Comparison of ENCODE assay signal across 23 cellular contexts in genomic region chr1:236400061-236400638, GRCh38. TPM values are rescaled to one million over a fixed set of nuclear protein-coding genes. Genes with fewer than 3 reads are reported as not detected.
DNase-seq lines count a peak whose midpoint lies in the region; ATAC-seq and TF ChIP-seq lines count a peak whose summit lies in the region.
"Had no signal": no experiment of that assay in that cellular context is flagged by ENCODE, and none has a peak within 500 bp of the region (broad histone marks: within the 10 kb centered on the region; RNA-seq: fewer than 3 reads in every experiment).

No MANE protein-coding gene starts in this region.

- peaks cover 16% of the 10 kb centered on the region for H3K27me3 Mint-ChIP-seq in activated CD8-positive, alpha-beta memory T cell treated with anti-CD3 and anti-CD28 coated beads, Interleukin-2, amount 10 ng/mL, durations not matched to agents 7 days and 5 days
- H3K27me3 Mint-ChIP-seq in central memory CD8-positive, alpha-beta T cell = no peaks in the 10 kb centered on the region
- H3K27me3 Mint-ChIP-seq in type B pancreatic cell = peaks cover 8% of the 10 kb centered on the region

- no peaks in the 10 kb centered on the region for H3K9me3 Mint-ChIP-seq in activated CD8-positive, alpha-beta memory T cell treated with anti-CD3 and anti-CD28 coated beads, Interleukin-2, amount 10 ng/mL, durations not matched to agents 7 days and 5 days (ENCODE audit: low read depth)
- H3K9me3 Mint-ChIP-seq in central memory CD8-positive, alpha-beta T cell = no peaks in the 10 kb centered on the region
- H3K9me3 Mint-ChIP-seq in type B pancreatic cell = no peaks in the 10 kb centered on the region
- H3K9me3 Mint-ChIP-seq: activated T-helper 2 cell treated with anti-CD3 and anti-CD28 coated beads, Interferon-gamma antibody, Interleukin-2, Interleukin-4, amounts not matched to agents 10 μg/mL and 5 μg/mL and 100 μg/mL, durations not matched to agents 14 hours and 24 hours and 36 hours; CD4-positive, alpha-beta T cell; IgD-negative memory B cell; immature natural killer cell; naive thymus-derived CD8-positive, alpha-beta T cell; T-helper 1 cell treated with Interleukin-12 subunit alpha and Interleukin-12 subunit beta and Interleukin-4 antibody, amounts not matched to agents 30 μg/mL and 1 μg/mL, for 36 hours had no signal

- ATAC-seq in activated CD8-positive, alpha-beta memory T cell treated with anti-CD3 and anti-CD28 coated beads, Interleukin-2, amount 10 ng/mL, durations not matched to agents 7 days and 5 days = no peak
- no peak for ATAC-seq in central memory CD8-positive, alpha-beta T cell (replicated peaks; ENCODE audit: extremely low read depth, poor library complexity, severe bottlenecking)
- ATAC-seq in left lobe of liver (no peak), HG03196 (IDR thresholded peaks at IDR 0.05; ENCODE audit: unreplicated experiment) (no peak)
- ATAC-seq: naive thymus-derived CD8-positive, alpha-beta T cell had no signal

- H3K27ac Mint-ChIP-seq in activated CD8-positive, alpha-beta memory T cell treated with anti-CD3 and anti-CD28 coated beads, Interleukin-2, amount 10 ng/mL, durations not matched to agents 7 days and 5 days = no peak overlapping the region
- peak overlapping the region; percentile 14 for H3K27ac Mint-ChIP-seq in central memory CD8-positive, alpha-beta T cell (ENCODE audit: low read depth)
- H3K27ac Mint-ChIP-seq in type B pancreatic cell = peak overlapping the region; percentile 59
- H3K27ac Mint-ChIP-seq: activated T-helper 2 cell treated with anti-CD3 and anti-CD28 coated beads, Interferon-gamma antibody, Interleukin-2, Interleukin-4, amounts not matched to agents 10 μg/mL and 5 μg/mL and 100 μg/mL, durations not matched to agents 14 hours and 24 hours and 36 hours; CD4-positive, alpha-beta T cell; IgD-negative memory B cell; naive thymus-derived CD8-positive, alpha-beta T cell; T-helper 1 cell treated with Interleukin-12 subunit alpha and Interleukin-12 subunit beta and Interleukin-4 antibody, amounts not matched to agents 30 μg/mL and 1 μg/mL, for 36 hours had no signal

- H3K4me1 Mint-ChIP-seq in activated CD8-positive, alpha-beta memory T cell treated with anti-CD3 and anti-CD28 coated beads, Interleukin-2, amount 10 ng/mL, durations not matched to agents 7 days and 5 days = peaks cover 6% of the 10 kb centered on the region
- peaks cover 28% of the 10 kb centered on the region for H3K4me1 Mint-ChIP-seq in central memory CD8-positive, alpha-beta T cell
- peaks cover 37% of the 10 kb centered on the region for H3K4me1 Mint-ChIP-seq in type B pancreatic cell (ENCODE audit: unreplicated experiment)

- H3K4me3 Mint-ChIP-seq in activated CD8-positive, alpha-beta memory T cell treated with anti-CD3 and anti-CD28 coated beads, Interleukin-2, amount 10 ng/mL, durations not matched to agents 7 days and 5 days = no peak overlapping the region
- no peak overlapping the region for H3K4me3 Mint-ChIP-seq in central memory CD8-positive, alpha-beta T cell
- H3K4me3 Mint-ChIP-seq in type B pancreatic cell = peak overlapping the region; percentile 64
- H3K4me3 Mint-ChIP-seq: IgD-negative memory B cell; immature natural killer cell; naive thymus-derived CD8-positive, alpha-beta T cell; T-helper 1 cell treated with Interleukin-12 subunit alpha and Interleukin-12 subunit beta and Interleukin-4 antibody, amounts not matched to agents 30 μg/mL and 1 μg/mL, for 36 hours had no signal

- CTCF ChIA-PET in activated CD8-positive, alpha-beta memory T cell treated with anti-CD3 and anti-CD28 coated beads, Interleukin-2, amount 10 ng/mL, durations not matched to agents 7 days and 5 days (lab: Charles Lee) = no interaction called here

- TF ChIP-seq CTCF in type B pancreatic cell (conservative IDR thresholded peaks at IDR 0.05) = no peak

- peak; percentile 22 for DNase-seq in activated CD8-positive, alpha-beta memory T cell treated with anti-CD3 and anti-CD28 coated beads, Interleukin-2, amount 10 ng/mL, durations not matched to agents 7 days and 5 days
- no peak for DNase-seq in activated CD8-positive, alpha-beta memory T cell treated with anti-CD3 and anti-CD28 coated beads, Interleukin-2, amount 50 U/mL, for 4 hours
- DNase-seq in central memory CD8-positive, alpha-beta T cell (ENCODE audit: low spot score in 2 of 2) = no peak
- DNase-seq in left lobe of liver (ENCODE audit: low spot score) (peak; percentile 32), type B pancreatic cell (ENCODE audit: extremely low spot score, unreplicated experiment) (no peak), NCI-H1105 (lab: John Stamatoyannopoulos, UW) (no peak)
- no peak for DNase-seq in stimulated activated CD4-positive, alpha-beta T cell treated with anti-CD3 and anti-CD28 coated beads, Interleukin-4, amount 100 ng/mL, for 1 hour
- DNase-seq: activated CD4-positive, CD25-positive, alpha-beta regulatory T cell treated with anti-CD3 and anti-CD28 coated beads, Interleukin-2, amount 50 U/mL, for 72 hours; CD4-positive, alpha-beta T cell; DMS79; esophagus squamous epithelium; immature natural killer cell; naive thymus-derived CD8-positive, alpha-beta T cell; NCI-H1930; NCI-H510A treated with DMSO at 0.1 percent for 48 hours; SHP77 treated with DMSO at 0.1 percent for 48 hours; stimulated activated CD4-positive, alpha-beta T cell treated with anti-CD3 and anti-CD28 coated beads, Interleukin-12 subunit alpha, Interleukin-12 subunit beta, amount 100 ng/mL, for 4 hours had no signal

- peaks cover 2% of the 10 kb centered on the region for H3K36me3 Mint-ChIP-seq in activated CD8-positive, alpha-beta memory T cell treated with anti-CD3 and anti-CD28 coated beads, Interleukin-2, amount 10 ng/mL, durations not matched to agents 7 days and 5 days
- H3K36me3 Mint-ChIP-seq in central memory CD8-positive, alpha-beta T cell (ENCODE audit: insufficient read depth) = peaks cover 6% of the 10 kb centered on the region
- H3K36me3 Mint-ChIP-seq in type B pancreatic cell = peaks cover 7% of the 10 kb centered on the region
- H3K36me3 Mint-ChIP-seq: IgD-negative memory B cell, immature natural killer cell had no signal

RNA-seq across cellular contexts. Expression of gene EDARADD, which starts 6.1 kb away (rescaled TPM):
- 10 to 100 TPM in 1 of 2 experiments, 1 to 10 TPM in 1; 3.7 to 11.8 TPM for total RNA-seq in activated CD8-positive, alpha-beta memory T cell treated with anti-CD3 and anti-CD28 coated beads, Interleukin-2, amount 10 ng/mL, durations not matched to agents 7 days and 5 days
- total RNA-seq in left lobe of liver (0.20 TPM), type B pancreatic cell (ENCODE audit: low replicate concordance) (14.8 and 39.9 TPM in 2 replicates)
- total RNA-seq: lung microvascular endothelial cell, pulmonary artery endothelial cell had no signal

Comparison
In these comparisons a context has a peak if more than half of its experiments do, and no peak if none do; other contexts are left out.
1. DNase-seq: peak in activated CD8-positive, alpha-beta memory T cell treated with anti-CD3 and anti-CD28 coated beads, Interleukin-2, amount 10 ng/mL, durations not matched to agents 7 days and 5 days (single experiment) and left lobe of liver (single experiment); none in activated CD8-positive, alpha-beta memory T cell treated with anti-CD3 and anti-CD28 coated beads, Interleukin-2, amount 50 U/mL, for 4 hours (single experiment), central memory CD8-positive, alpha-beta T cell (0 of 2), type B pancreatic cell (single experiment), stimulated activated CD4-positive, alpha-beta T cell treated with anti-CD3 and anti-CD28 coated beads, Interleukin-4, amount 100 ng/mL, for 1 hour (single experiment) and NCI-H1105 (single experiment).